In genomic region chr11:122601131-122602125, GRCh38 we compare ENCODE assay signal across 13 cellular contexts. TPM values are rescaled to one million over a fixed set of nuclear protein-coding genes. Genes with fewer than 3 reads are reported as not detected.
DNase-seq lines count a peak whose midpoint lies in the region; ATAC-seq and TF ChIP-seq lines count a peak whose summit lies in the region.
"Had no signal": no experiment of that assay in that cellular context is flagged by ENCODE, and none has a peak within 500 bp of the region (broad histone marks: within the 10 kb centered on the region; RNA-seq: fewer than 3 reads in every experiment).

No MANE protein-coding gene starts in this region.

- TF ChIP-seq CTCF in RWPE2 (IDR thresholded peaks at IDR 0.05; ENCODE audit: poor library complexity, severe bottlenecking) (no peak), fibroblast of pulmonary artery (IDR thresholded peaks at IDR 0.05; ENCODE audit: low read length, missing control alignments) (no peak)

- H3K9me3 ChIP-seq in RWPE2 (ENCODE audit: severe bottlenecking) = no peaks in the 10 kb centered on the region
- H3K9me3 ChIP-seq: ascending aorta had no signal

- intact Hi-C loops in sciatic nerve (cut with DNase I) = no loop called here

- H3K4me3 ChIP-seq in RWPE2 (ENCODE audit: severe bottlenecking) = no peak overlapping the region
- no peak overlapping the region for H3K4me3 ChIP-seq in fibroblast of pulmonary artery (replicated peaks; ENCODE audit: low read depth, low read length)
- H3K4me3 ChIP-seq: ascending aorta, GM23338 had no signal

- no peaks in the 10 kb centered on the region for H3K36me3 ChIP-seq in RWPE2 (ENCODE audit: low read depth)
- H3K36me3 ChIP-seq: ascending aorta had no signal

- DNase-seq in ELR (ENCODE audit: low read depth) (peak; percentile 59), RWPE2 (ENCODE audit: low spot score) (no peak), fibroblast of pulmonary artery (ENCODE audit: low read depth) (peak; percentile 61), sciatic nerve (ENCODE audit: low spot score) (no peak), germinal center (ENCODE audit: low spot score) (no peak), NCI-H446 (lab: John Stamatoyannopoulos, UW) (no peak)
- DNase-seq: activated T-cell treated with anti-CD3 and anti-CD28 coated beads, Interleukin-2, amount 50 U/mL, for 24 hours; NCI-H1417; NCI-H526 had no signal

- no peaks in the 10 kb centered on the region for H3K4me1 ChIP-seq in RWPE2 (ENCODE audit: insufficient read depth, poor library complexity, severe bottlenecking)
- H3K4me1 ChIP-seq: ascending aorta had no signal

- H3K27ac ChIP-seq in RWPE2 (ENCODE audit: poor library complexity, severe bottlenecking) = no peak overlapping the region
- H3K27ac ChIP-seq: ascending aorta had no signal

- ATAC-seq in RWPE2 (ENCODE audit: low read depth) (peak; percentile 70), sciatic nerve (peak; percentile 92), HG03135 (IDR thresholded peaks at IDR 0.05; ENCODE audit: unreplicated experiment) (no peak), HG03439 (IDR thresholded peaks at IDR 0.05; ENCODE audit: unreplicated experiment) (no peak)
- ATAC-seq: GM23338 had no signal

- H3K27me3 ChIP-seq in RWPE2 (ENCODE audit: insufficient read depth, poor library complexity, severe bottlenecking) = no peaks in the 10 kb centered on the region
- H3K27me3 ChIP-seq: ascending aorta had no signal

RNA-seq across cellular contexts. Expression of gene UBASH3B, which starts 54.1 kb away (rescaled TPM):
- total RNA-seq in sciatic nerve = 9.2 TPM

Comparison
In these comparisons a context has a peak if more than half of its experiments do, and no peak if none do; other contexts are left out.
1. DNase-seq: peak in ELR (single experiment) and fibroblast of pulmonary artery (single experiment); none in RWPE2 (single experiment), sciatic nerve (single experiment), germinal center (single experiment) and NCI-H446 (0 of 2).
2. ATAC-seq: peak in RWPE2 (single experiment) and sciatic nerve (single experiment); none in HG03135 (single experiment) and HG03439 (single experiment).